16 cellular contexts compared by ENCODE assay signal in genomic region chr19:12229990-12230389, GRCh38.
A peak's percentile ranks its signal among the peaks of the same experiment; 100 is the strongest.
DNase-seq lines count a peak whose midpoint lies in the region; ATAC-seq and TF ChIP-seq lines count a peak whose summit lies in the region.
"Had no signal": no experiment of that assay in that cellular context is flagged by ENCODE, and none has a peak within 500 bp of the region (broad histone marks: within the 10 kb centered on the region; RNA-seq: fewer than 3 reads in every experiment).

No MANE protein-coding gene starts in this region.

- peak overlapping the region; percentile 31 for H3K4me3 Mint-ChIP-seq in glutamatergic neuron (ENCODE audit: unreplicated experiment)
- H3K4me3 Mint-ChIP-seq in stimulated activated naive B cell treated with anti-CD40 and anti-IgM and Interleukin-4, amounts not matched to agents 10 μg/mL and 1 μg/mL and 100 μg/mL, for 72 hours: no peak overlapping the region
- H3K4me3 Mint-ChIP-seq: CD4-positive, CD25-positive, alpha-beta regulatory T cell had no signal

- peak overlapping the region; percentile 14 for H3K4me3 ChIP-seq in adipocyte (ENCODE audit: low read length)
- H3K4me3 ChIP-seq in hepatocyte: no peak overlapping the region
- H3K4me3 ChIP-seq: GM23248, HAP-1 had no signal

- no peak for DNase-seq in adipocyte (ENCODE audit: low read depth)
- no peak for DNase-seq in glutamatergic neuron
- no peak for DNase-seq in left ventricle myocardium superior
- DNase-seq in stimulated activated naive B cell treated with anti-CD40 and anti-IgM and Interleukin-4, amounts not matched to agents 10 μg/mL and 1 μg/mL and 100 μg/mL, for 72 hours: no peak
- no peak for DNase-seq in hepatocyte (ENCODE audit: low spot score)
- DNase-seq in T1000 (lab: John Stamatoyannopoulos, UW): no peak
- DNase-seq: ACHN; BE2C; C1 segment of cervical spinal cord; Caco-2; CD4-positive, CD25-positive, alpha-beta regulatory T cell; DMS79; GDM1; GM23248 had no signal

- TF ChIP-seq CTCF in glutamatergic neuron (IDR thresholded peaks at IDR 0.05; ENCODE audit: partially characterized antibody, unreplicated experiment): no peak
- no peak for TF ChIP-seq CTCF in hepatocyte (IDR thresholded peaks at IDR 0.05; ENCODE audit: poor library complexity)

- H3K9me3 Mint-ChIP-seq in glutamatergic neuron (ENCODE audit: unreplicated experiment): peaks cover 16% of the 10 kb centered on the region
- peaks cover 0 to 3% of the 10 kb centered on the region in 2 donors for H3K9me3 Mint-ChIP-seq in stimulated activated naive B cell treated with anti-CD40 and anti-IgM and Interleukin-4, amounts not matched to agents 10 μg/mL and 1 μg/mL and 100 μg/mL, for 72 hours

- H3K36me3 ChIP-seq in adipocyte (ENCODE audit: control insufficient read depth, insufficient read depth, low read length, severe bottlenecking) (peaks cover 42% of the 10 kb centered on the region), hepatocyte (replicated peaks; ENCODE audit: insufficient read depth, low read depth) (no peaks in the 10 kb centered on the region)
- H3K36me3 ChIP-seq: BE2C, HAP-1 had no signal

- H3K9ac ChIP-seq in adipocyte (ENCODE audit: low read length): no peak overlapping the region
- H3K9ac ChIP-seq: GM23248 had no signal

- ATAC-seq in left ventricle myocardium superior: peak; percentile 75
- ATAC-seq in stimulated activated naive B cell treated with anti-CD40 and anti-IgM and Interleukin-4, amounts not matched to agents 10 μg/mL and 1 μg/mL and 100 μg/mL, for 72 hours (replicated peaks): no peak
- no peak for ATAC-seq in GM18907 (IDR thresholded peaks at IDR 0.05; ENCODE audit: unreplicated experiment)

- no peak overlapping the region for H3K4me2 ChIP-seq in hepatocyte

- H3K27me3 ChIP-seq in adipocyte (replicated peaks; ENCODE audit: control insufficient read depth, insufficient read depth, low read length): no peaks in the 10 kb centered on the region
- no peaks in the 10 kb centered on the region for H3K27me3 ChIP-seq in hepatocyte
- H3K27me3 ChIP-seq: BE2C had no signal

- WGBS in hepatocyte (ENCODE audit: low lambda C conversion rate, missing lambda C conversion rate): 92% methylated on average over 3 of the region's 3 CpGs

- no peak overlapping the region for H2AFZ ChIP-seq in hepatocyte
- H2AFZ ChIP-seq: GM23248 had no signal

- no peaks in the 10 kb centered on the region for H3K4me1 ChIP-seq in adipocyte (ENCODE audit: control insufficient read depth, insufficient read depth, low read length)
- no peaks in the 10 kb centered on the region for H3K4me1 ChIP-seq in hepatocyte (ENCODE audit: insufficient read depth)
- H3K4me1 ChIP-seq: BE2C, Caco-2, HAP-1 had no signal

- peaks cover 5% of the 10 kb centered on the region for H3K4me1 Mint-ChIP-seq in glutamatergic neuron (ENCODE audit: low read depth, unreplicated experiment)
- H3K4me1 Mint-ChIP-seq in stimulated activated naive B cell treated with anti-CD40 and anti-IgM and Interleukin-4, amounts not matched to agents 10 μg/mL and 1 μg/mL and 100 μg/mL, for 72 hours: peaks cover 4 to 6% of the 10 kb centered on the region in 2 donors

- no peaks in the 10 kb centered on the region for H3K9me2 ChIP-seq in hepatocyte (replicated peaks; ENCODE audit: insufficient read depth)

- peaks cover 5% of the 10 kb centered on the region for H3K27me3 Mint-ChIP-seq in glutamatergic neuron (ENCODE audit: unreplicated experiment)
- H3K27me3 Mint-ChIP-seq in stimulated activated naive B cell treated with anti-CD40 and anti-IgM and Interleukin-4, amounts not matched to agents 10 μg/mL and 1 μg/mL and 100 μg/mL, for 72 hours: no peaks in the 10 kb centered on the region
- H3K27me3 Mint-ChIP-seq: CD4-positive, CD25-positive, alpha-beta regulatory T cell had no signal

- H3K27ac Mint-ChIP-seq in glutamatergic neuron (ENCODE audit: unreplicated experiment): no peak overlapping the region
- H3K27ac Mint-ChIP-seq in stimulated activated naive B cell treated with anti-CD40 and anti-IgM and Interleukin-4, amounts not matched to agents 10 μg/mL and 1 μg/mL and 100 μg/mL, for 72 hours: peak overlapping the region; percentile 7

- intact Hi-C loops in left ventricle myocardium superior (cut with micrococcal nuclease): no loop called here

- no peaks in the 10 kb centered on the region for H4K20me1 ChIP-seq in hepatocyte (ENCODE audit: insufficient read depth, poor library complexity, severe bottlenecking)

- H3K36me3 Mint-ChIP-seq in glutamatergic neuron (ENCODE audit: unreplicated experiment): peaks cover 48% of the 10 kb centered on the region
- H3K36me3 Mint-ChIP-seq in stimulated activated naive B cell treated with anti-CD40 and anti-IgM and Interleukin-4, amounts not matched to agents 10 μg/mL and 1 μg/mL and 100 μg/mL, for 72 hours: peaks cover 47 to 55% of the 10 kb centered on the region in 2 donors

- H3K27ac ChIP-seq in hepatocyte: no peak overlapping the region
- H3K27ac ChIP-seq: GM23248 had no signal

- H3K9me3 ChIP-seq in adipocyte (ENCODE audit: control insufficient read depth, low read length): peaks cover 51% of the 10 kb centered on the region
- H3K9me3 ChIP-seq in hepatocyte (ENCODE audit: low read depth): no peaks in the 10 kb centered on the region
- H3K9me3 ChIP-seq: Caco-2, HAP-1 had no signal

- H3K79me2 ChIP-seq in hepatocyte: no peaks in the 10 kb centered on the region
